In the genomic region with DNA sequence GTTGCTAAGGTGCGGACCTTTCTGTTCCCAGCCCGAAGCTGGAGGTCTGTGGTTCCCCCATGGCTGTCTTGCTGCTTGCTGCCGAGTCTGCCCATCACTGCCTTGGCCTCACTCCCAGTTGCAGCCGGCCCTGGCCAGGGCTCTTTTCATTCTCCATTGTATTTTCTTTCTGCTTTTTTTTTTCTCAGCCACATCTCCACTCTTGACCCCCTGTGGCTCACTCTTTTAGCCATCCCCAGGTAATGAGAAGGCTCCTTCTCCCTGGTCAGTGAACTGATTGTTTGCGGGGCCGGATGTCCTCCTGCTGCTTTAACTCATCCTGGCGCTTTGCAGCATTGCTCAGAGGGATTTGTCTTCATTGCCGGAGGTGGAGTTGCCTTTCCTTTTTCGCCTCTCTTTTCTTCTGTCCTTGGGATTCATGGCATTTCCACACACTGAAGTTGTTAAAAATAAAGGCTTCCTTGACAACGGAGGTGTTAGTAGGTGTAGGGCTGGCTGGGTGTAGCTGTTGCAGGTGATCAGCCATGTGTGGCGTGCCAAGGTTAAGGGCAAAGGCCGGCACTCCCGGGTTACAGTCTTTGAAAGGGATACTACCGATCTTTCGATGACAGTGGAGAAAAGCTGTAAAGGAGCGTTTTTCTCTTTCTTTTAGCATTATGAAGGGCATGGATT, we compare ENCODE assay signal across 12 cellular contexts. TPM values are rescaled to one million over a fixed set of nuclear protein-coding genes. Genes with fewer than 3 reads are reported as not detected.
DNase-seq lines count a peak whose midpoint lies in the region; ATAC-seq and TF ChIP-seq lines count a peak whose summit lies in the region.
"Had no signal": no experiment of that assay in that cellular context is flagged by ENCODE, and none has a peak within 500 bp of the region (broad histone marks: within the 10 kb centered on the region; RNA-seq: fewer than 3 reads in every experiment).

No MANE protein-coding gene starts in this region.

- H3K4me3 Mint-ChIP-seq in chondrocyte (ENCODE audit: unreplicated experiment), result peak overlapping the region; percentile 55
- H3K4me3 Mint-ChIP-seq in Calu3 (ENCODE audit: low read depth, unreplicated experiment), result no peak overlapping the region

- H3K9me3 Mint-ChIP-seq in chondrocyte (ENCODE audit: low read depth) (peaks cover 3% of the 10 kb centered on the region), Calu3 (ENCODE audit: low read depth, unreplicated experiment) (no peaks in the 10 kb centered on the region)

- BruUV-seq in Calu3 (replicated peaks; lab: Mats Ljungman, UMichigan), result no TSS peak

- intact Hi-C loops in Calu3 (cut with micrococcal nuclease; ENCODE audit: unreplicated experiment), result no loop called here

- H3K36me3 ChIP-seq in HUES48 (ENCODE audit: control insufficient read depth, insufficient read depth, low read length), result no peaks in the 10 kb centered on the region
- H3K36me3 ChIP-seq: MG63, thoracic aorta had no signal

- H3K9me3 ChIP-seq in HUES48 (ENCODE audit: control insufficient read depth, insufficient read depth, low read length), result no peaks in the 10 kb centered on the region
- H3K9me3 ChIP-seq: MG63, thoracic aorta had no signal

- no peaks in the 10 kb centered on the region for H3K27me3 ChIP-seq in HUES48 (ENCODE audit: control insufficient read depth, insufficient read depth, low read length)
- H3K27me3 ChIP-seq: MG63 had no signal

- CTCF ChIA-PET in Calu3 (lab: Charles Lee), result no interaction called here

- H3K4me3 ChIP-seq in HUES48 (ENCODE audit: low read depth, low read length), result peak overlapping the region; percentile 28
- H3K4me3 ChIP-seq: MG63, thoracic aorta had no signal

- H3K4me1 ChIP-seq in HUES48 (ENCODE audit: control insufficient read depth, insufficient read depth, low read length), result peaks cover 58% of the 10 kb centered on the region

- ATAC-seq in GM18517 (IDR thresholded peaks at IDR 0.05; ENCODE audit: unreplicated experiment), result no peak
- ATAC-seq in GM19328 (IDR thresholded peaks at IDR 0.05; ENCODE audit: unreplicated experiment), result no peak

- H3K27me3 Mint-ChIP-seq in chondrocyte (ENCODE audit: low read depth) (no peaks in the 10 kb centered on the region), Calu3 (ENCODE audit: unreplicated experiment) (no peaks in the 10 kb centered on the region)

- H3K27ac Mint-ChIP-seq in chondrocyte (ENCODE audit: unreplicated experiment), result no peak overlapping the region
- no peak overlapping the region for H3K27ac Mint-ChIP-seq in Calu3 (ENCODE audit: unreplicated experiment)

- TF ChIP-seq CTCF in chondrocyte (IDR thresholded peaks at IDR 0.05), result no peak
- TF ChIP-seq CTCF in Calu3 (IDR thresholded peaks at IDR 0.05; ENCODE audit: unreplicated experiment), result no peak

- H3K36me3 Mint-ChIP-seq in chondrocyte (ENCODE audit: low read depth), result no peaks in the 10 kb centered on the region
- H3K36me3 Mint-ChIP-seq in Calu3 (ENCODE audit: insufficient read depth, unreplicated experiment), result no peaks in the 10 kb centered on the region

- H3K27ac ChIP-seq in HUES48 (ENCODE audit: low read depth, low read length), result peak overlapping the region; percentile 97
- H3K27ac ChIP-seq: thoracic aorta had no signal

- peaks cover 17% of the 10 kb centered on the region for H3K4me1 Mint-ChIP-seq in chondrocyte (ENCODE audit: low read depth)
- peaks cover 8% of the 10 kb centered on the region for H3K4me1 Mint-ChIP-seq in Calu3 (ENCODE audit: low read depth, unreplicated experiment)

- DNase-seq in chondrocyte (ENCODE audit: low spot score) (no peak), iris pigment epithelial cell (ENCODE audit: low read depth) (peak; percentile 15), retina (peak; percentile 47), Calu3 (no peak), SIG-M5 (lab: John Stamatoyannopoulos, UW) (no peak)
- DNase-seq: activated T-cell treated with anti-CD3 and anti-CD28 coated beads for 4 hours, DMS79, MG63 had no signal

- peak overlapping the region; percentile 48 for H3K9ac ChIP-seq in HUES48 (ENCODE audit: low read depth, low read length)

RNA-seq across cellular contexts. Expression of gene MAP2K6, which starts 34.1 kb away (rescaled TPM):
- 0.75 to 6.1 TPM (median 0.90 TPM) in 3 replicates for total RNA-seq in chondrocyte
- total RNA-seq in Calu3 (2022), result 8.3 and 13.0 TPM in 2 replicates

Comparison
In these comparisons a context has a peak if more than half of its experiments do, and no peak if none do; other contexts are left out.
1. DNase-seq: peak in iris pigment epithelial cell (single experiment) and retina (single experiment); none in chondrocyte (single experiment), Calu3 (single experiment) and SIG-M5 (single experiment).